Comparison of ENCODE assay signal across 8 cellular contexts in genomic region chr10:79445217-79445707, GRCh38. TPM values are rescaled to one million over a fixed set of nuclear protein-coding genes. Genes with fewer than 3 reads are reported as not detected.
A peak's percentile ranks its signal among the peaks of the same experiment; 100 is the strongest.
DNase-seq lines count a peak whose midpoint lies in the region; ATAC-seq and TF ChIP-seq lines count a peak whose summit lies in the region.

ZCCHC24 (minus strand) TSS chr10:79445624; CDS start chr10:79445440, 184 bp downstream.

- DNase-seq in activated CD4-positive, alpha-beta T cell treated with anti-CD3 and anti-CD28 coated beads for 4 hours: peak; percentile 24 to 42
- no peak for DNase-seq in activated CD4-positive, alpha-beta T cell treated with anti-CD3 and anti-CD28 coated beads for 1 hour
- no peak for DNase-seq in HFF-Myc (ENCODE audit: extremely low read depth, low read depth)
- DNase-seq in NAMALWA (ENCODE audit: low spot score): peak; percentile 34
- peak; percentile 71 to 72 (median 72) for DNase-seq in body of pancreas
- DNase-seq in iris pigment epithelial cell (ENCODE audit: low read depth): peak; percentile 45
- DNase-seq in stimulated activated CD4-positive, alpha-beta T cell treated with anti-CD3 and anti-CD28 coated beads, Interleukin-4, amount 100 ng/mL, for 1 hour: peak; percentile 45
- no peak for DNase-seq in SIG-M5 treated with dmso at 0.1 percent for 504 hours (lab: John Stamatoyannopoulos, UW; ENCODE audit: unreplicated experiment)

- no peaks in the 10 kb centered on the region for H3K9me3 ChIP-seq in body of pancreas

- no peaks in the 10 kb centered on the region for H3K27me3 ChIP-seq in body of pancreas

- TF ChIP-seq CTCF in HFF-Myc (IDR thresholded peaks at IDR 0.05; ENCODE audit: low read depth, low read length, missing control alignments): no peak
- peak in 2 of 7 experiments; percentile 7 to 13 for TF ChIP-seq CTCF in body of pancreas (IDR thresholded peaks at IDR 0.05)

- ATAC-seq in body of pancreas: peak; percentile 39

- peak within 1 kb of the TSS; percentile 58 for H3K4me3 ChIP-seq in HFF-Myc (replicated peaks; ENCODE audit: low read depth, low read length)
- H3K4me3 ChIP-seq in body of pancreas: peak within 1 kb of the TSS; percentile 51 to 63

- WGBS in body of pancreas, 2 donors: 0% methylated on average over 4 to 52 of the region's 62 CpGs

- peaks cover 31% of the 10 kb centered on the region for H3K4me1 ChIP-seq in body of pancreas

- intact Hi-C loops in body of pancreas (cut with DNase I): no loop called here

- peak within 1 kb of the TSS; percentile 86 to 89 (median 88) for H3K27ac ChIP-seq in body of pancreas

- peak; percentile 9 to 45 (median 34) for TF ChIP-seq POLR2A in body of pancreas (IDR thresholded peaks at IDR 0.05)

- H3K36me3 ChIP-seq in body of pancreas (replicated peaks in 1 of 2; ENCODE audit: insufficient read depth in 1 of 2, low read depth in 2 of 2): no peaks in the 10 kb centered on the region

RNA-seq across cellular contexts. Expression of gene ZCCHC24, which starts in this region (rescaled TPM):
- 10 to 100 TPM; 14.0 to 19.8 TPM for total RNA-seq in body of pancreas

Comparison
In these comparisons a context has a peak if more than half of its experiments do, and no peak if none do; other contexts are left out.
1. DNase-seq: peak in activated CD4-positive, alpha-beta T cell treated with anti-CD3 and anti-CD28 coated beads for 4 hours (2 of 2), NAMALWA (single experiment), body of pancreas (4 of 4), iris pigment epithelial cell (single experiment) and stimulated activated CD4-positive, alpha-beta T cell treated with anti-CD3 and anti-CD28 coated beads, Interleukin-4, amount 100 ng/mL, for 1 hour (single experiment); none in activated CD4-positive, alpha-beta T cell treated with anti-CD3 and anti-CD28 coated beads for 1 hour (single experiment), HFF-Myc (single experiment) and SIG-M5 treated with dmso at 0.1 percent for 504 hours (single experiment).